ENCODE assay signal across 1 cellular context in the genomic region with DNA sequence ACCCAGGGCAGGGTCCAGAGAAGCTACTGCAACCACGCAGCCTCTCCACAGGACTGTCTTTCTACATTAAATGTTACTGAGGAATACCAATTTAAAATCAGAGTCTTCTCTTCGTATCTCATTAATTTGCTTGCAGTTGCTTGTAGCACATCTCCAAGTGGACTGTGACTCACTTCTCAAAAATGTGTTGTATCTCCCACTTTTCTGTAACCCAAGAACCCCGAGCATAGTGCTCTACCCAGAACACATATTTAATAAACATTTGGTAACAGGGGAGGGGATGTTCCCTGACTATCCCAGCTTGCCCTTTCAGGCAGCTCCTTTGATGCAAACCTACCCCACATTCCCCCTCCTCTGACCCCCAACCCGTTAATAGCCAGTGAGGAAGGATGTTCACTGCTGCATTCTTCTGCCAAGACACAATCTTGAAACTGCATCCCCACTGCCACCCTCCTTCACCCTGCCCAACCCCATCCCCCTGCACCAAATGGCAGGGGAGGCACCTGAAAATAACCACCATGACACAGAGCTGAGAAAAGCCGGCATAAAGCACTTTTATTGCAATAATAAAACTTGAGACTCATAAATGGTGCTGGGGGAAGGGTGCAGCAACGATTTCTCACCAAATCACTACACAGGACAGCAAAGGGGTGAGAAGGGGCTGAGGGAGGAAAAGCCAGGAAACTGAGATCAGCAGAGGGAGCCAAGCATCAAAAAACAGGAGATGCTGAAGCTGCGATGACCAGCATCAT.
TF ChIP-seq lines count a peak whose summit lies in the region.

No MANE protein-coding gene starts in this region.

TF ChIP-seq in K562, 482 proteins besides CTCF, POLR2A, EP300 and RAD21 (continued from another document):
- TF ChIP-seq, protein P1, sequence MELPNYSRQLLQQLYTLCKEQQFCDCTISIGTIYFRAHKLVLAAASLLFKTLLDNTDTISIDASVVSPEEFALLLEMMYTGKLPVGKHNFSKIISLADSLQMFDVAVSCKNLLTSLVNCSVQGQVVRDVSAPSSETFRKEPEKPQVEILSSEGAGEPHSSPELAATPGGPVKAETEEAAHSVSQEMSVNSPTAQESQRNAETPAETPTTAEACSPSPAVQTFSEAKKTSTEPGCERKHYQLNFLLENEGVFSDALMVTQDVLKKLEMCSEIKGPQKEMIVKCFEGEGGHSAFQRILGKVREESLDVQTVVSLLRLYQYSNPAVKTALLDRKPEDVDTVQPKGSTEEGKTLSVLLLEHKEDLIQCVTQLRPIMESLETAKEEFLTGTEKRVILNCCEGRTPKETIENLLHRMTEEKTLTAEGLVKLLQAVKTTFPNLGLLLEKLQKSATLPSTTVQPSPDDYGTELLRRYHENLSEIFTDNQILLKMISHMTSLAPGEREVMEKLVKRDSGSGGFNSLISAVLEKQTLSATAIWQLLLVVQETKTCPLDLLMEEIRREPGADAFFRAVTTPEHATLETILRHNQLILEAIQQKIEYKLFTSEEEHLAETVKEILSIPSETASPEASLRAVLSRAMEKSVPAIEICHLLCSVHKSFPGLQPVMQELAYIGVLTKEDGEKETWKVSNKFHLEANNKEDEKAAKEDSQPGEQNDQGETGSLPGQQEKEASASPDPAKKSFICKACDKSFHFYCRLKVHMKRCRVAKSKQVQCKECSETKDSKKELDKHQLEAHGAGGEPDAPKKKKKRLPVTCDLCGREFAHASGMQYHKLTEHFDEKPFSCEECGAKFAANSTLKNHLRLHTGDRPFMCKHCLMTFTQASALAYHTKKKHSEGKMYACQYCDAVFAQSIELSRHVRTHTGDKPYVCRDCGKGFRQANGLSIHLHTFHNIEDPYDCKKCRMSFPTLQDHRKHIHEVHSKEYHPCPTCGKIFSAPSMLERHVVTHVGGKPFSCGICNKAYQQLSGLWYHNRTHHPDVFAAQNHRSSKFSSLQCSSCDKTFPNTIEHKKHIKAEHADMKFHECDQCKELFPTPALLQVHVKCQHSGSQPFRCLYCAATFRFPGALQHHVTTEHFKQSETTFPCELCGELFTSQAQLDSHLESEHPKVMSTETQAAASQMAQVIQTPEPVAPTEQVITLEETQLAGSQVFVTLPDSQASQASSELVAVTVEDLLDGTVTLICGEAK (IDR thresholded peaks at IDR 0.05), result no peak
- TF ChIP-seq, protein P1 (CRISPR knock-in tag; IDR thresholded peaks at IDR 0.05), result no peak
- no peak for TF ChIP-seq ZNF384 (IDR thresholded peaks at IDR 0.05; ENCODE audit: low read depth, low read length)
